22 cellular contexts compared by ENCODE assay signal in the genomic region with DNA sequence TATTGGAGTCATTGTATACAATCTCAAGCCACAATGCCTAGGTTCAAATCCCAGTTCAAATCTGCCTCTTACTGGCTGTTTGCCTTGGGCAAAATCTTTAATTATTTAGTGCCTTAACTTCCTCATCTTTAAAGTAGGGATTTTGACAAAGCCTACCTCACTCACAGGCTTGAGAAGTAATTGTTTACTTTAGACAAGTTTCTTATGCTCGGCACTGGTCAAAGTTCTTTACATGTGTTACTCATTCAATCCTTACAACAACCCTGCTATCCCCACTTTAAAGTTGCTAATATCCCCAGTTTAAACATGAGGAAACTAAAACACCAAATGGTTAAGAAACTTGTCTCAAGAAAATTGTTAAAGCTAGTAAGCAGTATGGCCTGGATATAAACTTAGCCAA.
DNase-seq lines count a peak whose midpoint lies in the region; ATAC-seq, FAIRE-seq and TF ChIP-seq lines count a peak whose summit lies in the region.
"Had no signal": no experiment of that assay in that cellular context is flagged by ENCODE, and none has a peak within 500 bp of the region (broad histone marks: within the 10 kb centered on the region; RNA-seq: fewer than 3 reads in every experiment).

No MANE protein-coding gene starts in this region.

- H3K4me3 ChIP-seq in bronchial epithelial cell (ENCODE audit: low read depth, low read length) (no peak overlapping the region), left lung (no peak overlapping the region), small intestine (ENCODE audit: low read depth in 1 of 2, low read length in 2 of 2) (no peak overlapping the region)
- H3K4me3 ChIP-seq: BLaER1 treated with 17β-estradiol and CSF1 and Interleukin-3, amounts not matched to agents 10 nM and 100 nM had no signal

- ATAC-seq in left lung (peak; percentile 47), GM21717 (IDR thresholded peaks at IDR 0.05; ENCODE audit: unreplicated experiment) (no peak)
- ATAC-seq: CD8-positive, alpha-beta T cell; HCT116; HepG2 had no signal

- peak overlapping the region; percentile 69 for H3K27ac Mint-ChIP-seq in Calu3 (ENCODE audit: unreplicated experiment)
- H3K27ac Mint-ChIP-seq: B cell; CD8-positive, alpha-beta T cell; HFFc6; IgD-negative memory B cell had no signal

- no peaks in the 10 kb centered on the region for H3K9me3 Mint-ChIP-seq in Calu3 (ENCODE audit: low read depth, unreplicated experiment)
- H3K9me3 Mint-ChIP-seq: CD8-positive, alpha-beta T cell; HFFc6 had no signal

- no peaks in the 10 kb centered on the region for H3K27me3 ChIP-seq in bronchial epithelial cell (ENCODE audit: control insufficient read depth, insufficient read depth, low read length)
- H3K27me3 ChIP-seq in left lung = no peaks in the 10 kb centered on the region
- no peaks in the 10 kb centered on the region for H3K27me3 ChIP-seq in small intestine (ENCODE audit: control insufficient read depth in 2 of 2, insufficient read depth in 2 of 2, low read length in 2 of 2)
- H3K27me3 ChIP-seq: BLaER1 treated with 17β-estradiol and CSF1 and Interleukin-3, amounts not matched to agents 10 nM and 100 nM had no signal

- peak overlapping the region; percentile 6 for H3K4me3 Mint-ChIP-seq in Calu3 (ENCODE audit: low read depth, unreplicated experiment)
- H3K4me3 Mint-ChIP-seq: B cell; CD8-positive, alpha-beta T cell; HFFc6; IgD-negative memory B cell had no signal

- TF ChIP-seq CTCF in Calu3 (IDR thresholded peaks at IDR 0.05; ENCODE audit: unreplicated experiment) (no peak), bronchial epithelial cell (IDR thresholded peaks at IDR 0.05; ENCODE audit: insufficient read depth, low read length, severe bottlenecking) (no peak), left lung (IDR thresholded peaks at IDR 0.05) (no peak)

- intact Hi-C loops in Calu3 (cut with micrococcal nuclease; ENCODE audit: unreplicated experiment) (loop anchor here (5.0 kb wide), 1 partner anchor 67 kb away; no protein-coding TSS in a partner anchor), left lung (cut with DNase I) (no loop called here)

- no peak for DNase-seq in Calu3
- DNase-seq in bronchial epithelial cell (ENCODE audit: low read depth) = peak; percentile 7
- DNase-seq in left lung = no peak
- peak; percentile 22 for DNase-seq in small intestine
- DNase-seq in EL = no peak
- no peak for DNase-seq in cortex of kidney (lab: John Stamatoyannopoulos, UW)
- DNase-seq: 8988T; CD8-positive, alpha-beta T cell; COR-L47; GDM1; GOT3; H7; HFFc6 had no signal

- peaks cover 54% of the 10 kb centered on the region for H3K4me1 Mint-ChIP-seq in Calu3 (ENCODE audit: low read depth, unreplicated experiment)
- H3K4me1 Mint-ChIP-seq: B cell, IgD-negative memory B cell had no signal

- no TSS peak for BruUV-seq in Calu3 (replicated peaks; lab: Mats Ljungman, UMichigan)

- FAIRE-seq in bronchial epithelial cell (lab: Jason Lieb, UNC) (no peak), small intestine (lab: Jason Lieb, UNC) (no peak)
- FAIRE-seq: D721Med, GM12892, GM18507, HepG2 had no signal

- peaks cover 5% of the 10 kb centered on the region for H3K36me3 Mint-ChIP-seq in Calu3 (ENCODE audit: insufficient read depth, unreplicated experiment)
- H3K36me3 Mint-ChIP-seq: CD8-positive, alpha-beta T cell; IgD-negative memory B cell had no signal

- whole genome bisulfite sequencing in small intestine, 3 donors = 18 to 54% (median 26%) methylated on average over 1 of the region's 1 CpG

- CTCF ChIA-PET in Calu3 (lab: Charles Lee) = interaction anchor here (1.0 to 1.1 kb wide), 2 partner anchors 46 to 203 kb away, joined by 3 to 5 read pairs; no protein-coding TSS in a partner anchor

- no peaks in the 10 kb centered on the region for H3K27me3 Mint-ChIP-seq in Calu3 (ENCODE audit: unreplicated experiment)
- H3K27me3 Mint-ChIP-seq: B cell, IgD-negative memory B cell had no signal

- H3K9me3 ChIP-seq in left lung (no peaks in the 10 kb centered on the region), small intestine (ENCODE audit: control insufficient read depth, low read depth) (no peaks in the 10 kb centered on the region)
- H3K9me3 ChIP-seq: BLaER1 treated with 17β-estradiol and CSF1 and Interleukin-3, amounts not matched to agents 10 nM and 100 nM had no signal

- no peak overlapping the region for H3K27ac ChIP-seq in left lung
- H3K27ac ChIP-seq in small intestine (ENCODE audit: low read depth in 1 of 2, low read length in 1 of 2) = no peak overlapping the region
- H3K27ac ChIP-seq: BLaER1 treated with 17β-estradiol and CSF1 and Interleukin-3, amounts not matched to agents 10 nM and 100 nM had no signal

- H3K36me3 ChIP-seq in bronchial epithelial cell (ENCODE audit: control insufficient read depth, insufficient read depth, low read length) (no peaks in the 10 kb centered on the region), left lung (no peaks in the 10 kb centered on the region), small intestine (ENCODE audit: control insufficient read depth in 2 of 2, insufficient read depth in 2 of 2, low read length in 2 of 2) (no peaks in the 10 kb centered on the region)
- H3K36me3 ChIP-seq: BLaER1 treated with 17β-estradiol and CSF1 and Interleukin-3, amounts not matched to agents 10 nM and 100 nM had no signal

- H3K4me1 ChIP-seq in left lung (no peaks in the 10 kb centered on the region), small intestine (ENCODE audit: control insufficient read depth in 2 of 2, insufficient read depth in 1 of 2, low read depth in 1 of 2, low read length in 1 of 2) (no peaks in the 10 kb centered on the region)
- H3K4me1 ChIP-seq: BLaER1 treated with 17β-estradiol and CSF1 and Interleukin-3, amounts not matched to agents 10 nM and 100 nM had no signal

Comparison
In these comparisons a context has a peak if more than half of its experiments do, and no peak if none do; other contexts are left out.
1. DNase-seq: peak in bronchial epithelial cell (single experiment) and small intestine (single experiment); none in Calu3 (single experiment), left lung (0 of 2), EL (single experiment) and cortex of kidney (single experiment).